ENCODE assay signal across 8 cellular contexts in the genomic region with DNA sequence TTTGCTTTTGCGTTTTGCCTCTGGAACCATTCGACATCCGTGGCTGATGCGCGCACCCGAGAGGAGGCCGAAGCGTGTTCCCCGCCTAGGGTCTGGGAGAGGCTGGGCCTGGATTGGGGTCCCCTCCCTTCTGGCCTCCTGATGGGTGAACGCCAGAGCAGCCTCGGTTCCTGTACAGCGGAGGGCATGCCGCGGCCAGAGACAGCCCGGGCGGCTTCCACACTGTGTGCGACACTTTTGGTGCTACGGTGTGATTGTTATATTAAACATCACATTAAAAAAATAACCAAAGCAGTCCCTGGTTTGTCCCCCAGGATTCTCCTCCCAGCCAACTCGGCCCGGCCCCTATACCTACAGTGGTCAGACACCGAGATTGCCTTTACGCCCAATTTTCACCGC. TPM values are rescaled to one million over a fixed set of nuclear protein-coding genes. Genes with fewer than 3 reads are reported as not detected.
DNase-seq lines count a peak whose midpoint lies in the region; ATAC-seq and TF ChIP-seq lines count a peak whose summit lies in the region.

No MANE protein-coding gene starts in this region.

- H3K9me3 Mint-ChIP-seq in CD8-positive, alpha-beta T cell = no peaks in the 10 kb centered on the region
- H3K9me3 Mint-ChIP-seq in endodermal cell = peaks cover 36% of the 10 kb centered on the region

- CTCF ChIA-PET in CD8-positive, alpha-beta T cell (lab: Charles Lee) = interaction anchor here (1.0 to 4.2 kb wide), 23 partner anchors 9 to 1308 kb away, joined by 3 to 86 read pairs (median 6); partner anchors contain the start of genes HOXA3, HOXA5 and HOXA6

- H3K9me3 ChIP-seq in CD8-positive, alpha-beta T cell (ENCODE audit: low read length) = no peaks in the 10 kb centered on the region
- H3K9me3 ChIP-seq in MM.1S (replicated peaks; ENCODE audit: insufficient read depth, low read length) = no peaks in the 10 kb centered on the region
- peaks cover 28% of the 10 kb centered on the region for H3K9me3 ChIP-seq in endodermal cell (ENCODE audit: control insufficient read depth, low read length)
- H3K9me3 ChIP-seq in neuron (ENCODE audit: low read length) = peaks cover 10% of the 10 kb centered on the region

- peaks cover 78% of the 10 kb centered on the region for H3K27me3 Mint-ChIP-seq in CD8-positive, alpha-beta T cell (ENCODE audit: low read depth)
- H3K27me3 Mint-ChIP-seq in endodermal cell (ENCODE audit: insufficient read depth) = peaks cover 99% of the 10 kb centered on the region

- no peaks in the 10 kb centered on the region for H3F3A ChIP-seq in MM.1S (ENCODE audit: insufficient read depth, low read length)

- peak overlapping the region; percentile 91 for H2AFZ ChIP-seq in MM.1S (ENCODE audit: low read length)
- H2AFZ ChIP-seq in neuron (ENCODE audit: low read depth, low read length) = peak overlapping the region; percentile 94

- 73 to 74% methylated on average over 18 to 23 of the region's 23 CpGs for WGBS in endodermal cell (ENCODE audit: insufficient coverage in 1 of 2, insufficient read length in 1 of 2), 2 experiments

- in situ Hi-C loops in brain microvascular endothelial cell (cut with HindIII; ENCODE audit: low pct_ligation_motif_present, low sequenced_read_pairs) = loop anchor here (10.0 kb wide), 1 partner anchor 785 kb away; no protein-coding TSS in a partner anchor

- ATAC-seq in CD8-positive, alpha-beta T cell = peak; percentile 16
- ATAC-seq in HG03457 (IDR thresholded peaks at IDR 0.05; ENCODE audit: unreplicated experiment) (no peak), GM21447 (IDR thresholded peaks at IDR 0.05; ENCODE audit: unreplicated experiment) (no peak)

- no peaks in the 10 kb centered on the region for H3K9me2 ChIP-seq in MM.1S (replicated peaks; ENCODE audit: insufficient read depth, low read length)

- H3K27me3 ChIP-seq in CD8-positive, alpha-beta T cell (ENCODE audit: insufficient read depth, low read length) = peaks cover 52% of the 10 kb centered on the region
- H3K27me3 ChIP-seq in MM.1S (replicated peaks; ENCODE audit: insufficient read depth, low read length) (peaks cover 91% of the 10 kb centered on the region), endodermal cell (ENCODE audit: control insufficient read depth, insufficient read depth, low read length, poor library complexity, severe bottlenecking) (peaks cover 100% of the 10 kb centered on the region), neuron (ENCODE audit: insufficient read depth, low read length) (peaks cover 92% of the 10 kb centered on the region), brain microvascular endothelial cell (replicated peaks) (peaks cover 96% of the 10 kb centered on the region)

- peak overlapping the region; percentile 55 for H3K4me3 Mint-ChIP-seq in CD8-positive, alpha-beta T cell
- no peak overlapping the region for H3K4me3 Mint-ChIP-seq in endodermal cell

- peak overlapping the region; percentile 96 for H3K4me2 ChIP-seq in MM.1S (ENCODE audit: low read depth, low read length)

- no peak overlapping the region for H3K27ac ChIP-seq in CD8-positive, alpha-beta T cell (ENCODE audit: low read depth, low read length)
- H3K27ac ChIP-seq in MM.1S (ENCODE audit: low read length) (no peak overlapping the region), endodermal cell (ENCODE audit: low read depth, low read length) (peak overlapping the region; percentile 36), brain microvascular endothelial cell (no peak overlapping the region)

- peak in 1 of 7 experiments; percentile 61 for DNase-seq in CD8-positive, alpha-beta T cell
- no peak for DNase-seq in MM.1S
- peak; percentile 46 for DNase-seq in endodermal cell
- no peak for DNase-seq in cerebellar cortex (ENCODE audit: low spot score)
- DNase-seq in brain microvascular endothelial cell = no peak

- H3K4me1 ChIP-seq in CD8-positive, alpha-beta T cell (ENCODE audit: insufficient read depth, low read length) = peaks cover 31% of the 10 kb centered on the region
- H3K4me1 ChIP-seq in MM.1S (ENCODE audit: low read length) (0 out of 2 replicates have a peak, but pooled peaks cover 4% of the 10 kb centered on the region), endodermal cell (ENCODE audit: control insufficient read depth, insufficient read depth, low read length) (no peaks in the 10 kb centered on the region), neuron (ENCODE audit: insufficient read depth, low read length) (peaks cover 6% of the 10 kb centered on the region)

- no peaks in the 10 kb centered on the region for H4K20me1 ChIP-seq in MM.1S (ENCODE audit: insufficient read depth, low read length)

- peak overlapping the region; percentile 79 for H3K4me3 ChIP-seq in CD8-positive, alpha-beta T cell (ENCODE audit: low read depth, low read length)
- H3K4me3 ChIP-seq in MM.1S (ENCODE audit: low read length) (peak overlapping the region; percentile 64), endodermal cell (ENCODE audit: low read length) (no peak overlapping the region), neuron (ENCODE audit: low read length) (peak overlapping the region; percentile 67), brain microvascular endothelial cell (ENCODE audit: low read depth, low read length) (no peak overlapping the region)

- H3K36me3 Mint-ChIP-seq in CD8-positive, alpha-beta T cell = no peaks in the 10 kb centered on the region
- H3K36me3 Mint-ChIP-seq in endodermal cell (ENCODE audit: low read depth) = peaks cover 2% of the 10 kb centered on the region

- H3K79me2 ChIP-seq in MM.1S (ENCODE audit: low read length) = no peaks in the 10 kb centered on the region

- no peak overlapping the region for H3K27ac Mint-ChIP-seq in CD8-positive, alpha-beta T cell
- no peak overlapping the region for H3K27ac Mint-ChIP-seq in endodermal cell

- H3K9ac ChIP-seq in MM.1S (ENCODE audit: low read length) (peak overlapping the region; percentile 6; the same call in 1 of the 2 replicates), endodermal cell (ENCODE audit: extremely low read depth, low read length, poor library complexity, severe bottlenecking) (no peak overlapping the region)

- H3K36me3 ChIP-seq in CD8-positive, alpha-beta T cell (ENCODE audit: insufficient read depth, low read length) = no peaks in the 10 kb centered on the region
- H3K36me3 ChIP-seq in MM.1S (replicated peaks; ENCODE audit: insufficient read depth, low read length) (no peaks in the 10 kb centered on the region), endodermal cell (ENCODE audit: control insufficient read depth, insufficient read depth, low read length) (no peaks in the 10 kb centered on the region), neuron (ENCODE audit: insufficient read depth, low read length) (no peaks in the 10 kb centered on the region), brain microvascular endothelial cell (replicated peaks) (no peaks in the 10 kb centered on the region)

- peaks cover 43% of the 10 kb centered on the region for H3K4me1 Mint-ChIP-seq in CD8-positive, alpha-beta T cell (ENCODE audit: low read depth)
- H3K4me1 Mint-ChIP-seq in endodermal cell = no peaks in the 10 kb centered on the region

- POLR2A ChIA-PET in CD8-positive, alpha-beta T cell (lab: Charles Lee) = interaction anchor here (0.9 kb wide), 1 partner anchor 791 kb away, joined by 3 read pairs; no protein-coding TSS in a partner anchor

- intact Hi-C loops in CD8-positive, alpha-beta T cell (cut with DNase I, micrococcal nuclease) = loop anchor here (2.0 to 10.0 kb wide), 7 partner anchors 37 to 1267 kb away; partner anchors contain the start of genes CBX3 (in 1 of the 2), HNRNPA2B1 (in 1 of the 2) and SNX10 (in 1 of the 2)

- TF ChIP-seq CTCF in CD8-positive, alpha-beta T cell (IDR thresholded peaks at IDR 0.05) = no peak
- TF ChIP-seq CTCF in MM.1S (IDR thresholded peaks at IDR 0.05; ENCODE audit: low read length) (no peak), endodermal cell (conservative IDR thresholded peaks at IDR 0.05) (no peak), brain microvascular endothelial cell (IDR thresholded peaks at IDR 0.05; ENCODE audit: low read depth, low read length, missing control alignments) (no peak)

RNA-seq across cellular contexts. Expression of gene HOXA7, which starts 3.7 kb away (rescaled TPM):
- not detected for total RNA-seq in CD8-positive, alpha-beta T cell
- not detected for total RNA-seq in endodermal cell
- 7.1 TPM for polyA plus RNA-seq in endodermal cell (2013, experiment 1 of 2)
- 2.9 TPM for polyA plus RNA-seq in endodermal cell (2013, experiment 2 of 2)

RNA-seq across cellular contexts. Expression of gene HOXA9, which starts 5.2 kb away (rescaled TPM):
- not detected for total RNA-seq in CD8-positive, alpha-beta T cell
- total RNA-seq in endodermal cell = not detected
- polyA plus RNA-seq in endodermal cell (2013, experiment 1 of 2) = 23.9 TPM
- 14.3 TPM for polyA plus RNA-seq in endodermal cell (2013, experiment 2 of 2)

RNA-seq across cellular contexts. Expression of gene HOXA3, which starts 7.8 kb away (rescaled TPM):
- total RNA-seq in CD8-positive, alpha-beta T cell = not detected
- total RNA-seq in endodermal cell = not detected
- 19.4 TPM for polyA plus RNA-seq in endodermal cell (2013, experiment 1 of 2)
- polyA plus RNA-seq in endodermal cell (2013, experiment 2 of 2) = 15.9 TPM

RNA-seq across cellular contexts. Expression of gene HOXA6, which starts 12.6 kb away (rescaled TPM):
- total RNA-seq in CD8-positive, alpha-beta T cell = not detected
- total RNA-seq in endodermal cell = not detected
- polyA plus RNA-seq in endodermal cell (2013, experiment 1 of 2) = 8.6 TPM
- polyA plus RNA-seq in endodermal cell (2013, experiment 2 of 2) = 5.5 TPM

RNA-seq across cellular contexts. Expression of gene HOXA10, which starts 14.0 kb away (rescaled TPM):
- total RNA-seq in CD8-positive, alpha-beta T cell = not detected
- total RNA-seq in endodermal cell = not detected
- polyA plus RNA-seq in endodermal cell (2013, experiment 1 of 2) = 12.7 TPM
- 8.0 TPM for polyA plus RNA-seq in endodermal cell (2013, experiment 2 of 2)

Comparison
In these comparisons a context has a peak if more than half of its experiments do, and no peak if none do; other contexts are left out.
1. H3K4me3 ChIP-seq: peak in CD8-positive, alpha-beta T cell (single experiment), MM.1S (single experiment) and neuron (single experiment); none in endodermal cell (single experiment) and brain microvascular endothelial cell (single experiment).